In the genomic region with DNA sequence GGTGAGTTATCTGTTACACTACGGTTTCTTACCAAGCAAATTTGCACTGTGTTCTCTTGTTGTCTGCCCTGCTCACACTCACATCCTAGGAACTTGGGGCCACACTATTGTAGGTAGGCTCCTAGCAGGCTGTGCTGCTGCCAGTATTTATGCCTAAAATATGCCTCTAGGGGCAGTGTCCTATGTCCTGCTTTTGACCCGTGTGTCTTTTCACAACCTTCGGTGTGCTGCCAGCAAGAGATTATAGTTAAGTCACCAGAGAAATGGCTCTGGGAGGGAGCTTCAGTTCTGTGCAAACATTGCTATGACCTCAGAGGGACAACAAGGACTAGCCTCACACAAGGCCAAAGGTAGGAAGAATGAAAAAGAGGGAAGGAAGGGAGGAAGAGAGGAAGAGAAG, we compare ENCODE assay signal across 8 cellular contexts. TPM values are rescaled to one million over a fixed set of nuclear protein-coding genes. Genes with fewer than 3 reads are reported as not detected.
DNase-seq lines count a peak whose midpoint lies in the region; ATAC-seq and TF ChIP-seq lines count a peak whose summit lies in the region.
"Had no signal": no experiment of that assay in that cellular context is flagged by ENCODE, and none has a peak within 500 bp of the region (broad histone marks: within the 10 kb centered on the region; RNA-seq: fewer than 3 reads in every experiment).

No MANE protein-coding gene starts in this region.

- peak; percentile 15 for DNase-seq in RPMI7951 (ENCODE audit: low read depth)
- peak; percentile 6 for DNase-seq in left kidney (ENCODE audit: low read depth, low spot score)
- DNase-seq in DMS79 (lab: John Stamatoyannopoulos, UW) = no peak
- no peak for DNase-seq in tibial nerve (ENCODE audit: low spot score in 2 of 2)

- no peaks in the 10 kb centered on the region for H3K36me3 ChIP-seq in tibial nerve
- H3K36me3 ChIP-seq: neutrophil had no signal

- no peak for TF ChIP-seq POLR2A in tibial nerve (IDR thresholded peaks at IDR 0.05)

- H3K4me3 ChIP-seq in tibial nerve = no peak overlapping the region

- ATAC-seq in GM18511 (IDR thresholded peaks at IDR 0.05; ENCODE audit: unreplicated experiment) (peak; percentile 87), HG02763 (IDR thresholded peaks at IDR 0.05; ENCODE audit: unreplicated experiment) (peak; percentile 67), GM21825 (IDR thresholded peaks at IDR 0.05; ENCODE audit: unreplicated experiment) (no peak)

- H3K4me1 ChIP-seq in tibial nerve = no peaks in the 10 kb centered on the region

- 36 to 52% methylated on average over 3 of the region's 3 CpGs for WGBS in tibial nerve, 2 donors

- no peaks in the 10 kb centered on the region for H3K9me3 ChIP-seq in tibial nerve
- H3K9me3 ChIP-seq: neutrophil had no signal

- H3K27me3 ChIP-seq in tibial nerve = no peaks in the 10 kb centered on the region

- no peak overlapping the region for H3K27ac ChIP-seq in tibial nerve
- H3K27ac ChIP-seq: neutrophil had no signal

- no peak for TF ChIP-seq EP300 in tibial nerve (IDR thresholded peaks at IDR 0.05)

- TF ChIP-seq CTCF in tibial nerve (IDR thresholded peaks at IDR 0.05) = no peak

RNA-seq across cellular contexts. Expression of a gene that starts 8.9 kb away (rescaled TPM):
- not detected in 2 replicates for total RNA-seq in RPMI7951 (2014; rRNA removed; shearing (Covaris generic))
- total RNA-seq in tibial nerve = not detected

RNA-seq across cellular contexts. Expression of a gene that starts 25.6 kb away (rescaled TPM):
- total RNA-seq in RPMI7951 (2014; rRNA removed; shearing (Covaris generic)) = not detected in 2 replicates
- total RNA-seq in tibial nerve = not detected

RNA-seq across cellular contexts. Expression of a gene that starts 28.4 kb away (rescaled TPM):
- total RNA-seq in RPMI7951 (2014; rRNA removed; shearing (Covaris generic)) = not detected in 2 replicates
- total RNA-seq in tibial nerve = not detected

RNA-seq across cellular contexts. Expression of a gene that starts 46.0 kb away (rescaled TPM):
- total RNA-seq in RPMI7951 (2014; rRNA removed; shearing (Covaris generic)) = not detected in 2 replicates
- total RNA-seq in tibial nerve = not detected

Comparison
In these comparisons a context has a peak if more than half of its experiments do, and no peak if none do; other contexts are left out.
1. DNase-seq: peak in RPMI7951 (single experiment) and left kidney (single experiment); none in DMS79 (single experiment) and tibial nerve (0 of 2).